In the genomic region with DNA sequence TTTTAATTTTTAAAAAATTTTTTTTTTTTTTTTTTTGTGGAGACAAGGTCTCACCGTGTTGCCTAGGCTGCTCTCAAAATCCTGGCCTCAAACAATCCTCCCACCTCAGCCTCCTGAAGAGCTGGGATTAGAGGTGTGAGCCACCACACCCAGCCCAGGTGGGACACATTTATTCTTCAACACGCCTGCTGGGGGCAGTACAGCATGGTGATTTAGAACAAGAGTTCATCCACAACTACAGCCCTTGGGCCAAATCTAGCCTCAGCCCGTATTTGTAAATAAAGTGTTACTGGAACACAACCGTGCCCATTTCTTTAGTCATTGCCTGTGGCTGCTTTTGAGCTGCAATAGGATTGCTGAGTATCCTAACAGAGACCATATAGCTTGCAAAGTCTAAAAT, we compare ENCODE assay signal across 9 cellular contexts.
DNase-seq lines count a peak whose midpoint lies in the region; ATAC-seq and TF ChIP-seq lines count a peak whose summit lies in the region.
"Had no signal": no experiment of that assay in that cellular context is flagged by ENCODE, and none has a peak within 500 bp of the region (broad histone marks: within the 10 kb centered on the region; RNA-seq: fewer than 3 reads in every experiment).

No MANE protein-coding gene starts in this region.

- H3K27me3 ChIP-seq in OCI-LY3 (ENCODE audit: low read depth, low read length): no peaks in the 10 kb centered on the region
- H3K27me3 ChIP-seq in fibroblast of lung (ENCODE audit: control insufficient read depth, insufficient read depth, low read length): no peaks in the 10 kb centered on the region

- no peak overlapping the region for H3K9ac ChIP-seq in OCI-LY3 (ENCODE audit: low read length)
- H3K9ac ChIP-seq in fibroblast of lung (ENCODE audit: insufficient read depth, low read length): no peak overlapping the region

- H3K4me3 ChIP-seq in OCI-LY3 (ENCODE audit: low read length) (no peak overlapping the region), fibroblast of lung (replicated peaks in 1 of 4; ENCODE audit: control extremely low read depth in 1 of 4, insufficient read depth in 1 of 4, low read depth in 3 of 4, low read length in 4 of 4) (no peak overlapping the region)

- DNase-seq in A172 (ENCODE audit: low spot score) (peak; percentile 42), GM10248 (ENCODE audit: extremely low spot score) (no peak), fibroblast of lung (ENCODE audit: low read depth in 2 of 2) (peak; percentile 20 to 52), LoVo (ENCODE audit: low spot score) (no peak), NCI-H1930 (lab: John Stamatoyannopoulos, UW) (no peak)
- DNase-seq: NCI-H345 had no signal

- H3K4me1 ChIP-seq in OCI-LY3 (ENCODE audit: low read length) (peaks cover 9% of the 10 kb centered on the region), fibroblast of lung (ENCODE audit: control insufficient read depth, extremely low read depth, insufficient read depth, low read length) (no peaks in the 10 kb centered on the region)

- H3K9me3 ChIP-seq in OCI-LY3 (ENCODE audit: insufficient read depth, low read length): no peaks in the 10 kb centered on the region
- H3K9me3 ChIP-seq in fibroblast of lung (ENCODE audit: control insufficient read depth, insufficient read depth, low read depth, low read length): no peaks in the 10 kb centered on the region

- TF ChIP-seq CTCF in GM10248 (IDR thresholded peaks at IDR 0.05; ENCODE audit: control extremely low read depth, extremely low read depth, low read depth, missing control alignments) (peak; percentile 11), OCI-LY3 (IDR thresholded peaks at IDR 0.05; ENCODE audit: low read depth, low read length) (peak; percentile 20; the same call in 1 of the 2 replicates), fibroblast of lung (conservative IDR thresholded peaks at IDR 0.05 in 1 of 2, IDR thresholded peaks at IDR 0.05 in 1 of 2; ENCODE audit: low read depth in 1 of 2, low read length in 2 of 2) (peak; percentile 25 to 26)

- H3K79me2 ChIP-seq in OCI-LY3 (ENCODE audit: low read length) (no peaks in the 10 kb centered on the region), fibroblast of lung (ENCODE audit: control insufficient read depth, insufficient read depth, low read length) (no peaks in the 10 kb centered on the region)

- no peak for ATAC-seq in GM19328 (IDR thresholded peaks at IDR 0.05; ENCODE audit: unreplicated experiment)
- ATAC-seq in HG02759 (IDR thresholded peaks at IDR 0.05; ENCODE audit: unreplicated experiment): no peak

- CTCF ChIA-PET in GM10248 (lab: Yijun Ruan, JAX): interaction anchor here (0.8 to 4.1 kb wide), 3 partner anchors 14 to 430 kb away, joined by 3 to 57 read pairs (median 4); no protein-coding TSS in a partner anchor

- no peaks in the 10 kb centered on the region for H3K36me3 ChIP-seq in OCI-LY3 (replicated peaks; ENCODE audit: low read depth, low read length)
- no peaks in the 10 kb centered on the region for H3K36me3 ChIP-seq in fibroblast of lung (ENCODE audit: control insufficient read depth, insufficient read depth, low read length)

- POLR2A ChIA-PET in GM10248 (lab: Yijun Ruan, JAX): no interaction called here

- H3K4me2 ChIP-seq in OCI-LY3 (ENCODE audit: low read length) (no peak overlapping the region), fibroblast of lung (ENCODE audit: extremely low read depth, insufficient read depth, low read length) (no peak overlapping the region)

- no peak overlapping the region for H2AFZ ChIP-seq in OCI-LY3 (ENCODE audit: low read depth, low read length)
- H2AFZ ChIP-seq in fibroblast of lung (ENCODE audit: low read length): no peak overlapping the region

- H3K27ac ChIP-seq in OCI-LY3 (ENCODE audit: low read length): no peak overlapping the region
- no peak overlapping the region for H3K27ac ChIP-seq in fibroblast of lung (ENCODE audit: insufficient read depth, low read length)

- no peaks in the 10 kb centered on the region for H4K20me1 ChIP-seq in OCI-LY3 (ENCODE audit: insufficient read depth, low read length)
- no peaks in the 10 kb centered on the region for H4K20me1 ChIP-seq in fibroblast of lung (ENCODE audit: control insufficient read depth, extremely low read depth, insufficient read depth, low read length)

Comparison
In these comparisons a context has a peak if more than half of its experiments do, and no peak if none do; other contexts are left out.
1. DNase-seq: peak in A172 (single experiment) and fibroblast of lung (2 of 2); none in GM10248 (single experiment), LoVo (single experiment) and NCI-H1930 (0 of 2).
2. Peak in every context shown above with its lines, with median percentiles within 50 percentile points of each other: CTCF ChIP-seq.